11 cellular contexts compared by ENCODE assay signal in the genomic region with DNA sequence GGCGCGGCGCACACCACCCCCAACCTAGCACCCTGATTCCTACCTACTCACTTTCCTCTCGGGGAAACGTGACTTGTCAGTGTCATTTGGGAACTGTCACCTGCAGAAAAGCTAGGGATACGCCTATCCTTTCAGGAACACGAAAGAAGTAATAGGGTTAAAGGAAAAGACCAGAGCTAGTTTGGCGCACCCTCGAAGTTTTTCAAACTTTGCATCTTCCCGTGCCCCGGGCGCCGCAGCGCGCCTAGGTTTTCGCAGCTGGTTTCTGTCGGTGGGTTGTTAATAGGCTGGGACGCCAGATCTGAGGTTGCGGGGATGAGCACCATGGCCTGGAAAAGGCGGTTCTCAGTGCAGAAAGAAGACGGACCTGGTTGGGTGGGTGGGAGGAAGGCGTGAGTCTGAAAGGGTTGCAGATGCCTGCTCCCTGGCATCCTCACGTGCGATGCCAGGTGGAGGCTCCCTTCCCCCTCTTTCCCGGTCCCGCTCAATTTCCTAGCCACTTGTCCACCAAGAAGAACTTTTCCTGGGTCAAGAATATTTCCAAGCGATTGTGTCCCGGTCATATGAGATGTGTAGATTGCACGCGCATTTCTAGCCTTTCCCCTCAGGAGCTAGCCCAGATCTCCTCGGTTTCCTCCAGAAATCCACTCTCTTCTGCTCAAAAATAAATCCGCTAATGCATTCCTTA. TPM values are rescaled to one million over a fixed set of nuclear protein-coding genes. Genes with fewer than 3 reads are reported as not detected.
DNase-seq lines count a peak whose midpoint lies in the region; ATAC-seq and TF ChIP-seq lines count a peak whose summit lies in the region.
"Had no signal": no experiment of that assay in that cellular context is flagged by ENCODE, and none has a peak within 500 bp of the region (broad histone marks: within the 10 kb centered on the region; RNA-seq: fewer than 3 reads in every experiment).

No MANE protein-coding gene starts in this region.

- H3K4me3 ChIP-seq in ACC112 (ENCODE audit: low read depth, low read length) (peak overlapping the region; percentile 99), NT2/D1 (ENCODE audit: insufficient read length, low read depth) (peak overlapping the region; percentile 21)
- H3K4me3 ChIP-seq: BLaER1 had no signal

- H3K27ac ChIP-seq in ACC112 (ENCODE audit: low read depth, low read length): peak overlapping the region; percentile 23; the same call in 1 of the 2 replicates
- H3K27ac ChIP-seq: BLaER1 had no signal

- peaks cover 19% of the 10 kb centered on the region for H3K4me1 Mint-ChIP-seq in glutamatergic neuron (ENCODE audit: low read depth, unreplicated experiment)
- H3K4me1 Mint-ChIP-seq: activated CD4-positive, alpha-beta memory T cell treated with anti-CD3 and anti-CD28 coated beads, Interleukin-2, amount 10 ng/mL, durations not matched to agents 7 days and 5 days; naive B cell had no signal

- H3K9me3 ChIP-seq in NT2/D1 (ENCODE audit: insufficient read depth, low read length): no peaks in the 10 kb centered on the region

- no peaks in the 10 kb centered on the region for H3K36me3 Mint-ChIP-seq in glutamatergic neuron (ENCODE audit: unreplicated experiment)

- H3K9ac ChIP-seq in NT2/D1 (ENCODE audit: insufficient read length, low read depth): peak overlapping the region; percentile 7
- H3K9ac ChIP-seq: BLaER1 had no signal

- H3K27me3 ChIP-seq in ACC112 (ENCODE audit: insufficient read depth, low read length) (no peaks in the 10 kb centered on the region), NT2/D1 (ENCODE audit: insufficient read depth, insufficient read length) (peaks cover 63% of the 10 kb centered on the region)
- H3K27me3 ChIP-seq: BLaER1 had no signal

- H3K79me2 ChIP-seq in ACC112 (ENCODE audit: control insufficient read depth, insufficient read depth, low read length, unreplicated experiment): peaks cover 41% of the 10 kb centered on the region

- H3K27me3 Mint-ChIP-seq in glutamatergic neuron (ENCODE audit: unreplicated experiment): peaks cover 14% of the 10 kb centered on the region

- peaks cover 5% of the 10 kb centered on the region for H3K9me3 Mint-ChIP-seq in glutamatergic neuron (ENCODE audit: unreplicated experiment)
- H3K9me3 Mint-ChIP-seq: activated CD4-positive, alpha-beta memory T cell treated with anti-CD3 and anti-CD28 coated beads, Interleukin-2, amount 10 ng/mL, durations not matched to agents 7 days and 5 days had no signal

- H3K27ac Mint-ChIP-seq in glutamatergic neuron (ENCODE audit: unreplicated experiment): no peak overlapping the region
- H3K27ac Mint-ChIP-seq: activated CD4-positive, alpha-beta memory T cell treated with anti-CD3 and anti-CD28 coated beads, Interleukin-2, amount 10 ng/mL, durations not matched to agents 7 days and 5 days; naive B cell had no signal

- TF ChIP-seq CTCF in glutamatergic neuron (IDR thresholded peaks at IDR 0.05; ENCODE audit: partially characterized antibody, unreplicated experiment) (no peak), omental fat pad (IDR thresholded peaks at IDR 0.05) (no peak)

- H2AFZ ChIP-seq in ACC112 (ENCODE audit: low read length, unreplicated experiment): peak overlapping the region; percentile 79

- H3K36me3 ChIP-seq in ACC112 (ENCODE audit: insufficient read depth, low read length) (no peaks in the 10 kb centered on the region), NT2/D1 (ENCODE audit: insufficient read depth, insufficient read length, low read length) (no peaks in the 10 kb centered on the region)
- H3K36me3 ChIP-seq: BLaER1 had no signal

- H3K4me3 Mint-ChIP-seq in glutamatergic neuron (ENCODE audit: unreplicated experiment): peak overlapping the region; percentile 99
- H3K4me3 Mint-ChIP-seq: activated CD4-positive, alpha-beta memory T cell treated with anti-CD3 and anti-CD28 coated beads, Interleukin-2, amount 10 ng/mL, durations not matched to agents 7 days and 5 days had no signal

- DNase-seq in NT2/D1 (ENCODE audit: low read depth, low spot score) (no peak), glutamatergic neuron (peak; percentile 14), omental fat pad (ENCODE audit: low spot score) (no peak), DMS79 treated with DMSO at 0.1 percent for 48 hours (lab: John Stamatoyannopoulos, UW) (no peak)
- DNase-seq in activated effector memory CD4-positive, alpha-beta T cell treated with anti-CD3 and anti-CD28 coated beads, Interleukin-2, amount 50 U/mL, for 16 hours: no peak
- DNase-seq: activated CD4-positive, alpha-beta memory T cell treated with anti-CD3 and anti-CD28 coated beads, Interleukin-2, amount 10 ng/mL, durations not matched to agents 7 days and 5 days; naive B cell had no signal

- ATAC-seq in omental fat pad (ENCODE audit: low FRiP score): peak; percentile 48
- ATAC-seq in GM18907 (IDR thresholded peaks at IDR 0.05; ENCODE audit: unreplicated experiment): no peak
- no peak for ATAC-seq in GM21576 (IDR thresholded peaks at IDR 0.05; ENCODE audit: unreplicated experiment)

- H3K4me1 ChIP-seq in ACC112 (ENCODE audit: control insufficient read depth, insufficient read depth, low read length, unreplicated experiment): peaks cover 3% of the 10 kb centered on the region
- H3K4me1 ChIP-seq in NT2/D1 (ENCODE audit: insufficient read depth, insufficient read length): no peaks in the 10 kb centered on the region
- H3K4me1 ChIP-seq: BLaER1 had no signal

RNA-seq across cellular contexts. Expression of a gene that starts 0.6 kb away (rescaled TPM):
- 0.39 TPM for total RNA-seq in glutamatergic neuron (ENCODE audit: unreplicated experiment)
- 10 to 100 TPM in 3 of 4 donors, 1 to 10 TPM in 1; 3.2 to 96.9 (median 30.0) TPM for total RNA-seq in omental fat pad
- total RNA-seq: activated CD4-positive, alpha-beta memory T cell treated with anti-CD3 and anti-CD28 coated beads, Interleukin-2, amount 10 ng/mL, durations not matched to agents 7 days and 5 days had no signal
